Comparison of ENCODE assay signal across 8 cellular contexts in genomic region chr20:346640-347316, GRCh38. TPM values are rescaled to one million over a fixed set of nuclear protein-coding genes. Genes with fewer than 3 reads are reported as not detected.
DNase-seq lines count a peak whose midpoint lies in the region; ATAC-seq and TF ChIP-seq lines count a peak whose summit lies in the region.

Gene NRSN2, plus strand, starts transcription at chr20:347111. Its CDS starts 2,533 bp downstream, at chr20:349644.

- no TSS peak for BruUV-seq in PC-3 (replicated peaks; lab: Mats Ljungman, UMichigan)

- intact Hi-C loops in PC-3 (cut with micrococcal nuclease), result no loop called here

- CTCF ChIA-PET in PC-3 (lab: Charles Lee), result interaction anchor here (0.8 to 1.0 kb wide), 2 partner anchors 25 to 85 kb away, joined by 3 read pairs; no protein-coding TSS in a partner anchor

- H3K27me3 Mint-ChIP-seq in brain, result peaks cover 3% of the 10 kb centered on the region

- H3F3A ChIP-seq in PC-3 (ENCODE audit: low read length, unreplicated experiment), result no peaks in the 10 kb centered on the region

- peaks cover 0 to 1% (median 0%) of the 10 kb centered on the region in 5 experiments for H3K9me3 Mint-ChIP-seq in brain

- H3K4me1 ChIP-seq in PC-3 (ENCODE audit: insufficient read depth, low read length) (peaks cover 12% of the 10 kb centered on the region), iPS DF 6.9 (ENCODE audit: control insufficient read depth, insufficient read depth, low read length) (0 out of 2 replicates have a peak, but pooled peaks cover 2% of the 10 kb centered on the region)

- ATAC-seq in HG03442 (IDR thresholded peaks at IDR 0.05; ENCODE audit: unreplicated experiment) (peak; percentile 32), PC-3 (peak; percentile 72)

- no peak for TF ChIP-seq CTCF in 22Rv1 (IDR thresholded peaks at IDR 0.05)
- TF ChIP-seq CTCF in GM12865 (IDR thresholded peaks at IDR 0.05; ENCODE audit: insufficient read depth, low read depth, low read length, missing control alignments), result no peak
- TF ChIP-seq CTCF in PC-3 (conservative IDR thresholded peaks at IDR 0.05; ENCODE audit: low read depth, low read length), result no peak
- TF ChIP-seq CTCF in brain (conservative IDR thresholded peaks at IDR 0.05), result no peak

- no peaks in the 10 kb centered on the region for H3K27me3 ChIP-seq in PC-3 (ENCODE audit: low read length)
- H3K27me3 ChIP-seq in iPS DF 6.9 (ENCODE audit: control insufficient read depth, insufficient read depth, low read length), result no peaks in the 10 kb centered on the region

- peaks cover 8% of the 10 kb centered on the region for H3K9me3 ChIP-seq in PC-3 (ENCODE audit: low read length)
- no peaks in the 10 kb centered on the region for H3K9me3 ChIP-seq in iPS DF 6.9 (ENCODE audit: control insufficient read depth, insufficient read depth, low read length)

- H3K79me2 ChIP-seq in PC-3 (ENCODE audit: low read length), result peaks cover 11% of the 10 kb centered on the region; the same call in 1 of the 2 replicates

- H3K27ac ChIP-seq in 22Rv1 (peak within 1 kb of the TSS; percentile 95), PC-3 (ENCODE audit: low read length) (peak within 1 kb of the TSS; percentile 81), iPS DF 6.9 (ENCODE audit: low read length) (no peak within 1 kb of the TSS)

- no peaks in the 10 kb centered on the region for H4K20me1 ChIP-seq in PC-3 (ENCODE audit: low read length)

- peaks cover 22% of the 10 kb centered on the region for H3K36me3 Mint-ChIP-seq in brain

- H3K4me1 Mint-ChIP-seq in brain, result peaks cover 31% of the 10 kb centered on the region

- DNase-seq in GM12865 (ENCODE audit: low read depth) (peak; percentile 69), PC-3 (peak; percentile 65), iPS DF 6.9 (ENCODE audit: low read depth, low spot score) (no peak), putamen (ENCODE audit: low spot score) (peak; percentile 50), MV-4-11 (lab: John Stamatoyannopoulos, UW) (no peak)

- no peaks in the 10 kb centered on the region for H3K9me2 ChIP-seq in PC-3 (replicated peaks; ENCODE audit: low read length)

- peak within 1 kb of the TSS; percentile 91 for H2AFZ ChIP-seq in PC-3 (ENCODE audit: low read length)

- H3K27ac Mint-ChIP-seq in brain, result peak within 1 kb of the TSS; percentile 98 to 99 (median 99)

- POLR2A ChIA-PET in PC-3 (lab: Charles Lee; ENCODE audit: unreplicated experiment), result interaction anchor here (0.5 to 1.0 kb wide), 3 partner anchors 24 to 66 kb away, joined by 4 to 5 read pairs (median 5); no protein-coding TSS in a partner anchor

- peak within 1 kb of the TSS; percentile 89 to 97 (median 92) for H3K4me3 Mint-ChIP-seq in brain

- H3K36me3 ChIP-seq in PC-3 (ENCODE audit: low read depth, low read length) (peaks cover 11% of the 10 kb centered on the region; the same call in 1 of the 2 replicates), iPS DF 6.9 (ENCODE audit: control insufficient read depth, insufficient read depth, low read length) (no peaks in the 10 kb centered on the region)

- peak within 1 kb of the TSS; percentile 72 for H3K9ac ChIP-seq in PC-3 (ENCODE audit: low read length)

- peak within 1 kb of the TSS; percentile 92 for H3K4me2 ChIP-seq in PC-3 (ENCODE audit: low read length)

- H3K4me3 ChIP-seq in GM12865 (ENCODE audit: low read depth, low read length) (peak within 1 kb of the TSS; percentile 96), PC-3 (ENCODE audit: low read length) (peak within 1 kb of the TSS; percentile 79), iPS DF 6.9 (ENCODE audit: low read length) (peak within 1 kb of the TSS; percentile 51; the same call in 1 of the 2 replicates)

- WGBS in iPS DF 6.9 (ENCODE audit: insufficient coverage, insufficient read length), result no CpG with 5 or more reads among the region's 50 CpGs

RNA-seq across cellular contexts. Expression of gene NRSN2, which starts in this region (rescaled TPM):
- 50.7 and 55.7 TPM in 2 replicates for total RNA-seq in PC-3 (2014; rRNA removed)
- polyA plus RNA-seq in brain (ENCODE audit: insufficient read depth, low read depth, low replicate concordance), result 185 TPM

Comparison
In these comparisons a context has a peak if more than half of its experiments do, and no peak if none do; other contexts are left out.
1. DNase-seq: peak in GM12865 (single experiment), PC-3 (single experiment) and putamen (single experiment); none in iPS DF 6.9 (single experiment) and MV-4-11 (single experiment).
2. Peak in every context shown above with its lines, with median percentiles within 50 percentile points of each other: H3K4me3 ChIP-seq.